In genomic region chr2:217902281-217903141, GRCh38 we compare ENCODE assay signal across 8 cellular contexts.
DNase-seq lines count a peak whose midpoint lies in the region; ATAC-seq and TF ChIP-seq lines count a peak whose summit lies in the region.

No MANE protein-coding gene starts in this region.

- intact Hi-C loops in spleen (cut with DNase I; ENCODE audit: low total_unique reads) = no loop called here

- H3K27ac ChIP-seq in spleen (peak overlapping the region; percentile 66 to 88 (median 84)), WERI-Rb-1 (no peak overlapping the region)

- H3K36me3 ChIP-seq in spleen = peaks cover 0 to 70% (median 3%) of the 10 kb centered on the region in 6 donors
- H3K36me3 ChIP-seq in WERI-Rb-1 = no peaks in the 10 kb centered on the region

- TF ChIP-seq CTCF in spleen (IDR thresholded peaks at IDR 0.05 in 8 of 11, conservative IDR thresholded peaks at IDR 0.05 in 3 of 11) (no peak), WERI-Rb-1 (IDR thresholded peaks at IDR 0.05; ENCODE audit: low read depth, low read length) (no peak)

- H3K9me3 ChIP-seq in spleen (no peaks in the 10 kb centered on the region), WERI-Rb-1 (ENCODE audit: severe bottlenecking) (no peaks in the 10 kb centered on the region)

- no peak for TF ChIP-seq POLR2A in spleen (IDR thresholded peaks at IDR 0.05)

- peak; percentile 59 for DNase-seq in amniotic epithelial cell (ENCODE audit: low read depth)
- peak; percentile 82 for DNase-seq in kidney glomerular epithelial cell (lab: John Stamatoyannopoulos, UW)
- DNase-seq in spleen = peak; percentile 88
- no peak for DNase-seq in activated effector memory CD4-positive, alpha-beta T cell treated with anti-CD3 and anti-CD28 coated beads, Interleukin-2, amount 50 U/mL, for 16 hours
- no peak for DNase-seq in WERI-Rb-1
- DNase-seq in NCI-H1694 treated with DMSO at 0.1 percent for 48 hours (lab: John Stamatoyannopoulos, UW) = no peak
- DNase-seq in NCI-H1930 (lab: John Stamatoyannopoulos, UW) = no peak

- H3K4me3 ChIP-seq in spleen (no peak overlapping the region), WERI-Rb-1 (ENCODE audit: low read depth, low read length) (no peak overlapping the region)

- peak; percentile 52 for ATAC-seq in HG03432 (IDR thresholded peaks at IDR 0.05; ENCODE audit: unreplicated experiment)

- H3K4me1 ChIP-seq in spleen = peaks cover 50 to 100% (median 81%) of the 10 kb centered on the region in 6 donors

- WGBS in spleen, 5 donors = 25 to 33% (median 28%) methylated on average over 15 to 20 of the region's 20 CpGs

- H3K27me3 ChIP-seq in spleen (replicated peaks in 1 of 7) (peaks cover 0 to 17% (median 0%) of the 10 kb centered on the region in 7 donors), WERI-Rb-1 (ENCODE audit: insufficient read depth, low read depth, severe bottlenecking) (no peaks in the 10 kb centered on the region)

Comparison
In these comparisons a context has a peak if more than half of its experiments do, and no peak if none do; other contexts are left out.
1. DNase-seq: peak in amniotic epithelial cell (single experiment), kidney glomerular epithelial cell (single experiment) and spleen (single experiment); none in activated effector memory CD4-positive, alpha-beta T cell treated with anti-CD3 and anti-CD28 coated beads, Interleukin-2, amount 50 U/mL, for 16 hours (single experiment), WERI-Rb-1 (single experiment), NCI-H1694 treated with DMSO at 0.1 percent for 48 hours (single experiment) and NCI-H1930 (0 of 2).